Comparison of ENCODE assay signal across 15 cellular contexts in the genomic region with DNA sequence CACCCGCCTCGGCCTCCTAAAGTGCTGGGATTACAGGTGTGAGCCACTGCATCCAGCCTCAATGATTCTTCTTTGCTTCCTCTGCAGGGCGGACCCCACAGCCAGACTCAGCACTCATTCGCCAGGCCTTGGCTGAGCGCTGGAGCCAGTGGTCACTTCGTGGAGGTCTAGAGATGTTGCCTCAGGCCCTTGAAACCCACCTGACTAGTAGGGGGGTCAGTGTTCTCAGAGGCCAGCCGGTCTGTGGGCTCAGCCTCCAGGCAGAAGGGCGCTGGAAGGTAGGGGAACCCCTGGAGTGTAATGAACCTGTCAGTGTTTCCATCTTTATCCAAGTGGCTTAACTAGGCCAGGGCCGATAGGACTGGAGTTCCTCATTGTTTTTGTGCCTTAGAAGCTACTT.
"Had no signal": no experiment of that assay in that cellular context is flagged by ENCODE, and none has a peak within 500 bp of the region (broad histone marks: within the 10 kb centered on the region; RNA-seq: fewer than 3 reads in every experiment).

No MANE protein-coding gene starts in this region.

- H3K27ac Mint-ChIP-seq: endodermal cell, mesothelial cell of epicardium had no signal

- H3K27ac ChIP-seq: adrenal gland, lower lobe of right lung, prostate gland, right lobe of liver, suprapubic skin, upper lobe of left lung had no signal

- H3K4me3 ChIP-seq: adrenal gland, lower lobe of right lung, prostate gland, right lobe of liver, suprapubic skin, upper lobe of left lung had no signal

- H3K9me3 Mint-ChIP-seq: endodermal cell, mesothelial cell of epicardium had no signal

- H3K9me3 ChIP-seq: adrenal gland, lower lobe of right lung, prostate gland, right lobe of liver, suprapubic skin, upper lobe of left lung had no signal

- H3K4me3 Mint-ChIP-seq: endodermal cell had no signal

- DNase-seq: activated gamma-delta T cell treated with Interleukin-2 at 50 U/mL for 16 hours; adrenal gland; endodermal cell; erythroblast; hypothalamus; lower lobe of right lung; occipital lobe; right lobe of liver; stimulated activated CD4-positive, alpha-beta T cell treated with anti-CD3 and anti-CD28 coated beads, Interleukin-1b, Interleukin-23, amount 100 ng/mL, for 48 hours; stimulated activated naive CD4-positive, alpha-beta T cell; T1000; upper lobe of left lung had no signal

- ATAC-seq: lower lobe of right lung, right lobe of liver had no signal

- H3K27me3 ChIP-seq: adrenal gland, right lobe of liver, suprapubic skin, upper lobe of left lung had no signal
